Comparison of ENCODE assay signal across 30 cellular contexts in genomic region chr9:134053401-134053871, GRCh38. TPM values are rescaled to one million over a fixed set of nuclear protein-coding genes. Genes with fewer than 3 reads are reported as not detected.
DNase-seq lines count a peak whose midpoint lies in the region; ATAC-seq, FAIRE-seq and TF ChIP-seq lines count a peak whose summit lies in the region.
"Had no signal": no experiment of that assay in that cellular context is flagged by ENCODE, and none has a peak within 500 bp of the region (broad histone marks: within the 10 kb centered on the region; RNA-seq: fewer than 3 reads in every experiment).

No MANE protein-coding gene starts in this region.

- no peak for DNase-seq in RWPE1 (ENCODE audit: low spot score)
- peak in 2 of 3 donors; percentile 47 to 54 for DNase-seq in right cardiac atrium
- peak in 4 of 6 donors; percentile 6 to 72 (median 41) for DNase-seq in pancreas
- no peak for DNase-seq in T-helper 2 cell treated with Interferon-gamma antibody and Interleukin-4, amounts not matched to agents 5 μg/mL and 100 μg/mL, for 36 hours (ENCODE audit: low spot score)
- DNase-seq in SIG-M5 (lab: John Stamatoyannopoulos, UW), result no peak
- no peak for DNase-seq in NCI-H1417 (lab: John Stamatoyannopoulos, UW)
- no peak for DNase-seq in DMS114 treated with DMSO at 0.1 percent for 48 hours (lab: John Stamatoyannopoulos, UW; ENCODE audit: unreplicated experiment)
- DNase-seq: ACHN; activated CD4-positive, alpha-beta T cell treated with anti-CD3 and anti-CD28 coated beads, Interleukin-2, amount 50 U/mL, for 4 hours; activated naive CD4-positive, alpha-beta T cell treated with Interleukin-2 at 50 U/mL for 16 hours; Caco-2; DND-41; esophagus squamous epithelium; foreskin keratinocyte; GF-D8; Kasumi-1; NCI-H1436; NCI-H2081; NCI-H446 treated with DMSO at 0.1 percent for 48 hours; NCI-H82; SK-N-SH; stimulated activated CD4-positive, alpha-beta T cell treated with anti-CD3 and anti-CD28 coated beads, Interleukin-15, amount 100 ng/mL, for 24 hours had no signal

- no peaks in the 10 kb centered on the region for H3K27me3 ChIP-seq in BLaER1
- no peaks in the 10 kb centered on the region for H3K27me3 ChIP-seq in right cardiac atrium (ENCODE audit: control insufficient read depth, insufficient read depth)
- no peaks in the 10 kb centered on the region for H3K27me3 ChIP-seq in pancreas
- H3K27me3 ChIP-seq: dorsolateral prefrontal cortex, esophagus squamous epithelium, foreskin keratinocyte, heart left ventricle had no signal

- CTCF ChIA-PET in RWPE1 (lab: Yijun Ruan, JAX), result no interaction called here

- no peak for FAIRE-seq in pancreas (lab: Jason Lieb, UNC)

- H3K27ac ChIP-seq in BLaER1 (peak overlapping the region; percentile 68), RWPE1 (peak overlapping the region; percentile 96), right cardiac atrium (ENCODE audit: low read length) (no peak overlapping the region), pancreas (peak overlapping the region in 1 of 4 donors; percentile 23)
- H3K27ac ChIP-seq: dorsolateral prefrontal cortex, esophagus squamous epithelium, foreskin keratinocyte, heart left ventricle had no signal

- H3K27ac Mint-ChIP-seq in T-helper 2 cell treated with Interferon-gamma antibody and Interleukin-4, amounts not matched to agents 5 μg/mL and 100 μg/mL, for 36 hours, result no peak overlapping the region
- H3K27ac Mint-ChIP-seq: activated T-helper 1 cell treated with anti-CD3 and anti-CD28 coated beads, Interleukin-12 subunit alpha, Interleukin-12 subunit beta, Interleukin-2, Interleukin-4 antibody, amounts not matched to agents 30 ng/mL and 10 ng/mL and 1 ng/mL, durations not matched to agents 14 hours and 24 hours and 36 hours; stimulated activated memory B cell treated with anti-CD40 and anti-IgM and Interleukin-4, amounts not matched to agents 10 μg/mL and 1 μg/mL and 100 μg/mL, for 72 hours; type B pancreatic cell had no signal

- H3K4me2 ChIP-seq in BLaER1, result peak overlapping the region; percentile 90
- H3K4me2 ChIP-seq: SK-N-SH had no signal

- WGBS in right cardiac atrium, result 85% methylated on average over 28 of the region's 28 CpGs
- 85% methylated on average over 27 to 28 of the region's 28 CpGs for WGBS in pancreas, 2 donors

- H3K4me3 Mint-ChIP-seq in T-helper 2 cell treated with Interferon-gamma antibody and Interleukin-4, amounts not matched to agents 5 μg/mL and 100 μg/mL, for 36 hours, result no peak overlapping the region
- H3K4me3 Mint-ChIP-seq: activated T-helper 1 cell treated with anti-CD3 and anti-CD28 coated beads, Interleukin-12 subunit alpha, Interleukin-12 subunit beta, Interleukin-2, Interleukin-4 antibody, amounts not matched to agents 30 ng/mL and 10 ng/mL and 1 ng/mL, durations not matched to agents 14 hours and 24 hours and 36 hours; neural crest cell; stimulated activated memory B cell treated with anti-CD40 and anti-IgM and Interleukin-4, amounts not matched to agents 10 μg/mL and 1 μg/mL and 100 μg/mL, for 72 hours; type B pancreatic cell had no signal

- ATAC-seq in right cardiac atrium (no peak), pancreas (no peak)
- ATAC-seq: foreskin keratinocyte; HCT116; heart left ventricle; stimulated activated memory B cell treated with anti-CD40 and anti-IgM and Interleukin-4, amounts not matched to agents 10 μg/mL and 1 μg/mL and 100 μg/mL, for 72 hours had no signal

- no peaks in the 10 kb centered on the region for H3K9me3 Mint-ChIP-seq in T-helper 2 cell treated with Interferon-gamma antibody and Interleukin-4, amounts not matched to agents 5 μg/mL and 100 μg/mL, for 36 hours
- H3K9me3 Mint-ChIP-seq: activated T-helper 1 cell treated with anti-CD3 and anti-CD28 coated beads, Interleukin-12 subunit alpha, Interleukin-12 subunit beta, Interleukin-2, Interleukin-4 antibody, amounts not matched to agents 30 ng/mL and 10 ng/mL and 1 ng/mL, durations not matched to agents 14 hours and 24 hours and 36 hours; neural crest cell; stimulated activated memory B cell treated with anti-CD40 and anti-IgM and Interleukin-4, amounts not matched to agents 10 μg/mL and 1 μg/mL and 100 μg/mL, for 72 hours; type B pancreatic cell had no signal

- POLR2A ChIA-PET in RWPE1 (lab: Yijun Ruan, JAX; ENCODE audit: low non-redundant PET), result no interaction called here

- no peaks in the 10 kb centered on the region for H3K4me1 Mint-ChIP-seq in T-helper 2 cell treated with Interferon-gamma antibody and Interleukin-4, amounts not matched to agents 5 μg/mL and 100 μg/mL, for 36 hours (ENCODE audit: low read depth)

- H3K36me3 Mint-ChIP-seq in T-helper 2 cell treated with Interferon-gamma antibody and Interleukin-4, amounts not matched to agents 5 μg/mL and 100 μg/mL, for 36 hours (ENCODE audit: low read depth), result peaks cover 7% of the 10 kb centered on the region
- H3K36me3 Mint-ChIP-seq: type B pancreatic cell had no signal

- TF ChIP-seq CTCF in RWPE1 (conservative IDR thresholded peaks at IDR 0.05; ENCODE audit: low read depth) (no peak), pancreas (IDR thresholded peaks at IDR 0.05) (no peak)

- H3K4me3 ChIP-seq in BLaER1, result peak overlapping the region; percentile 48; the same call in 1 of the 2 replicates
- H3K4me3 ChIP-seq in right cardiac atrium (ENCODE audit: low read length), result no peak overlapping the region
- H3K4me3 ChIP-seq in pancreas, result no peak overlapping the region
- H3K4me3 ChIP-seq: dorsolateral prefrontal cortex, esophagus squamous epithelium, heart left ventricle had no signal

- no peaks in the 10 kb centered on the region for H3K27me3 Mint-ChIP-seq in T-helper 2 cell treated with Interferon-gamma antibody and Interleukin-4, amounts not matched to agents 5 μg/mL and 100 μg/mL, for 36 hours (ENCODE audit: low read depth)
- H3K27me3 Mint-ChIP-seq: stimulated activated memory B cell treated with anti-CD40 and anti-IgM and Interleukin-4, amounts not matched to agents 10 μg/mL and 1 μg/mL and 100 μg/mL, for 72 hours; type B pancreatic cell had no signal

- peak overlapping the region; percentile 63 for H3K9ac ChIP-seq in BLaER1
- H3K9ac ChIP-seq: SK-N-SH had no signal

- intact Hi-C loops in right cardiac atrium (cut with DNase I), result no loop called here
- intact Hi-C loops in pancreas (cut with DNase I), result no loop called here

- peaks cover 100% of the 10 kb centered on the region for H4K20me1 ChIP-seq in BLaER1

- no peaks in the 10 kb centered on the region for H3K9me3 ChIP-seq in BLaER1
- H3K9me3 ChIP-seq in right cardiac atrium (ENCODE audit: control insufficient read depth, low read length), result no peaks in the 10 kb centered on the region
- no peaks in the 10 kb centered on the region for H3K9me3 ChIP-seq in pancreas
- H3K9me3 ChIP-seq: Caco-2, esophagus squamous epithelium, heart left ventricle, SK-N-SH had no signal

- H3K4me1 ChIP-seq in BLaER1 (peaks cover 64% of the 10 kb centered on the region), right cardiac atrium (ENCODE audit: control insufficient read depth, insufficient read depth, low read length) (peaks cover 16% of the 10 kb centered on the region), pancreas (peaks cover 38 to 43% (median 40%) of the 10 kb centered on the region in 3 donors)
- H3K4me1 ChIP-seq: Caco-2 had no signal

- peaks cover 74% of the 10 kb centered on the region for H3K36me3 ChIP-seq in BLaER1
- peaks cover 3 to 39% (median 28%) of the 10 kb centered on the region in 3 donors for H3K36me3 ChIP-seq in pancreas

RNA-seq across cellular contexts. Expression of gene BRD3, which starts 14.4 kb away (rescaled TPM):
- total RNA-seq in right cardiac atrium (10 to 100 TPM; 27.4 to 37.3 (median 31.5) TPM), pancreas (10 to 100 TPM; 14.4 to 36.3 (median 17.2) TPM)
- polyA plus RNA-seq in right cardiac atrium (13.0 TPM), pancreas (1 to 10 TPM; 8.8 to 9.0 TPM)

RNA-seq across cellular contexts. Expression of gene BRD3OS, which starts 28.2 kb away (rescaled TPM):
- 10 to 100 TPM in 3 of 4 donors, 1 to 10 TPM in 1; 9.2 to 12.1 (median 11.2) TPM for total RNA-seq in right cardiac atrium
- 4.7 TPM for polyA plus RNA-seq in right cardiac atrium
- 10 to 100 TPM in 1 of 6 donors, 1 to 10 TPM in 5; 6.0 to 12.5 (median 7.3) TPM for total RNA-seq in pancreas
- polyA plus RNA-seq in pancreas, result 1 to 10 TPM; 4.8 to 9.8 TPM

Comparison
In these comparisons a context has a peak if more than half of its experiments do, and no peak if none do; other contexts are left out.
1. DNase-seq: peak in right cardiac atrium (2 of 3) and pancreas (4 of 6); none in RWPE1 (single experiment), T-helper 2 cell treated with Interferon-gamma antibody and Interleukin-4, amounts not matched to agents 5 μg/mL and 100 μg/mL, for 36 hours (single experiment), SIG-M5 (single experiment), NCI-H1417 (0 of 3) and DMS114 treated with DMSO at 0.1 percent for 48 hours (single experiment).